Comparison of ENCODE assay signal across 4 cellular contexts in genomic region chr11:11663907-11664306, GRCh38.
"Had no signal": no experiment of that assay in that cellular context is flagged by ENCODE, and none has a peak within 500 bp of the region (broad histone marks: within the 10 kb centered on the region; RNA-seq: fewer than 3 reads in every experiment).

No MANE protein-coding gene starts in this region.

- ATAC-seq: GM23338 had no signal

- DNase-seq: H9, HCEC 1CT, IMR-90 had no signal

- H3K4me3 ChIP-seq: GM23338 had no signal

- H3K4me2 ChIP-seq: GM23338 had no signal

- H3K4me3 Mint-ChIP-seq: GM23338, H9 had no signal

- H3K27ac Mint-ChIP-seq: GM23338, H9 had no signal
